In the genomic region with DNA sequence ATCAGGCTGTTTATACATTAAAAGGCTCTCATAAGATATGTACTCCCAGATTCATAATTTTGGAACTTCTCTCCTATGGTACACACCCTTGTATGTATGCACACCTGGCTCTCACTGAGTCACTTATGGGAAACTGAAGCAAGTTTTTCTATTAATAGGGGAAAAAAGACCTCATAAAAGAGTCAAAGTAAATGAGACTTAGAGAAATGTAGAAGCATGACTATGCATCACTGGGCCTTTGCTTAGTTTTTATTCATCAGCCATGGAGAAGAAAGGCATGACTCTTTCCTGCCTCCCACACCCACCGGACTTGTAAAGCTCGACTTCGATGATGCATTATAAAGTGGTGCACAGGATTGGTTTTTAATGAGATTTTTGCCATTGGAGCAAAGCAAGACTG, we compare ENCODE assay signal across 19 cellular contexts. TPM values are rescaled to one million over a fixed set of nuclear protein-coding genes. Genes with fewer than 3 reads are reported as not detected.
DNase-seq lines count a peak whose midpoint lies in the region; TF ChIP-seq lines count a peak whose summit lies in the region.
"Had no signal": no experiment of that assay in that cellular context is flagged by ENCODE, and none has a peak within 500 bp of the region (broad histone marks: within the 10 kb centered on the region; RNA-seq: fewer than 3 reads in every experiment).

No MANE protein-coding gene starts in this region.

- WGBS in smooth muscle cell (ENCODE audit: low lambda C conversion rate): 59% methylated on average over 3 of the region's 3 CpGs

- no peaks in the 10 kb centered on the region for H3K9me3 Mint-ChIP-seq in activated naive CD4-positive, alpha-beta T cell treated with anti-CD3 and anti-CD28 coated beads for 36 hours
- H3K9me3 Mint-ChIP-seq: CD8-positive, alpha-beta T cell; stimulated activated effector memory CD8-positive, alpha-beta T cell treated with anti-CD3 and anti-CD28 coated beads, Interleukin-12 subunit alpha, Interleukin-12 subunit beta, amount 100 ng/mL, for 72 hours; T-cell had no signal

- H3K27ac ChIP-seq in KMS-11 (peak overlapping the region; percentile 68), smooth muscle cell (ENCODE audit: low read depth) (peak overlapping the region; percentile 99)
- H3K27ac ChIP-seq: gastroesophageal sphincter had no signal

- peak overlapping the region; percentile 57 for H3K27ac Mint-ChIP-seq in activated naive CD4-positive, alpha-beta T cell treated with anti-CD3 and anti-CD28 coated beads for 36 hours
- H3K27ac Mint-ChIP-seq: CD8-positive, alpha-beta T cell; stimulated activated effector memory CD8-positive, alpha-beta T cell treated with anti-CD3 and anti-CD28 coated beads, Interleukin-12 subunit alpha, Interleukin-12 subunit beta, amount 100 ng/mL, for 72 hours; T-cell had no signal

- H3K79me2 ChIP-seq in KMS-11 (ENCODE audit: insufficient read depth, low read depth): peaks cover 87% of the 10 kb centered on the region; the same call in 1 of the 2 replicates
- peaks cover 9% of the 10 kb centered on the region for H3K79me2 ChIP-seq in smooth muscle cell (ENCODE audit: low read depth)

- H3F3A ChIP-seq in smooth muscle cell (ENCODE audit: low read depth): peaks cover 18% of the 10 kb centered on the region

- no peaks in the 10 kb centered on the region for H3K9me3 ChIP-seq in smooth muscle cell (replicated peaks; ENCODE audit: low read depth)
- H3K9me3 ChIP-seq: gastroesophageal sphincter, left lung, upper lobe of left lung had no signal

- no peaks in the 10 kb centered on the region for H3K27me3 ChIP-seq in KMS-11 (ENCODE audit: insufficient read depth, low read depth)
- H3K27me3 ChIP-seq in smooth muscle cell (ENCODE audit: low read depth): no peaks in the 10 kb centered on the region
- H3K27me3 ChIP-seq: gastroesophageal sphincter, left lung, upper lobe of left lung had no signal

- no peak for TF ChIP-seq CTCF in KMS-11 (conservative IDR thresholded peaks at IDR 0.05; ENCODE audit: low read depth, low read length)
- TF ChIP-seq CTCF in epithelial cell of esophagus (IDR thresholded peaks at IDR 0.05; ENCODE audit: insufficient read depth, low read depth, low read length, missing control alignments): no peak
- TF ChIP-seq CTCF in smooth muscle cell (IDR thresholded peaks at IDR 0.05; ENCODE audit: borderline replicate concordance, insufficient read depth, poor library complexity, severe bottlenecking): no peak

- H3K9ac ChIP-seq in KMS-11 (no peak overlapping the region), smooth muscle cell (ENCODE audit: low read depth) (peak overlapping the region; percentile 85)

- H4K20me1 ChIP-seq in KMS-11 (ENCODE audit: insufficient read depth) (no peaks in the 10 kb centered on the region), smooth muscle cell (ENCODE audit: low read depth) (no peaks in the 10 kb centered on the region)

- CTCF ChIA-PET in activated naive CD4-positive, alpha-beta T cell treated with anti-CD3 and anti-CD28 coated beads for 36 hours (lab: Charles Lee): interaction anchor here (0.5 to 1.5 kb wide), 4 partner anchors 17 to 207 kb away, joined by 3 to 7 read pairs (median 3); no protein-coding TSS in a partner anchor

- no peak overlapping the region for H2AFZ ChIP-seq in KMS-11 (ENCODE audit: low read depth)
- no peak overlapping the region for H2AFZ ChIP-seq in smooth muscle cell (ENCODE audit: low read depth)

- peak; percentile 50 for DNase-seq in activated naive CD4-positive, alpha-beta T cell treated with anti-CD3 and anti-CD28 coated beads for 36 hours
- no peak for DNase-seq in activated naive CD4-positive, alpha-beta T cell (lab: John Stamatoyannopoulos, UW)
- DNase-seq in epithelial cell of esophagus (ENCODE audit: low read depth): peak; percentile 66
- DNase-seq in smooth muscle cell (lab: John Stamatoyannopoulos, UW; ENCODE audit: unreplicated experiment): no peak
- no peak for DNase-seq in NCI-H1048 (lab: John Stamatoyannopoulos, UW)
- no peak for DNase-seq in SW480 (ENCODE audit: low spot score)
- DNase-seq in COR-L47 (lab: John Stamatoyannopoulos, UW): no peak
- DNase-seq: CD8-positive, alpha-beta T cell; KG1; left lung; NCI-H1092 treated with DMSO at 0.1 percent for 48 hours; NCI-H2107; NCI-H524 treated with DMSO at 0.1 percent for 48 hours; SHP77; T-cell; upper lobe of left lung had no signal

- H3K4me1 ChIP-seq in KMS-11 (ENCODE audit: low read depth, poor library complexity, severe bottlenecking) (peaks cover 80% of the 10 kb centered on the region), smooth muscle cell (ENCODE audit: low read depth) (no peaks in the 10 kb centered on the region)

- peaks cover 65% of the 10 kb centered on the region for H3K36me3 Mint-ChIP-seq in activated naive CD4-positive, alpha-beta T cell treated with anti-CD3 and anti-CD28 coated beads for 36 hours (ENCODE audit: low read depth)

- peaks cover 52% of the 10 kb centered on the region for H3K4me1 Mint-ChIP-seq in activated naive CD4-positive, alpha-beta T cell treated with anti-CD3 and anti-CD28 coated beads for 36 hours (ENCODE audit: low read depth)

- no peak overlapping the region for H3K4me3 ChIP-seq in KMS-11 (IDR thresholded peaks at IDR 0.05; ENCODE audit: insufficient read depth, low read depth, low read length)
- no peak overlapping the region for H3K4me3 ChIP-seq in epithelial cell of esophagus (ENCODE audit: low read length)
- no peak overlapping the region for H3K4me3 ChIP-seq in smooth muscle cell
- H3K4me3 ChIP-seq: gastroesophageal sphincter, left lung, upper lobe of left lung had no signal

- intact Hi-C loops in activated naive CD4-positive, alpha-beta T cell treated with anti-CD3 and anti-CD28 coated beads for 36 hours (cut with micrococcal nuclease): loop anchor here (5.0 to 10.0 kb wide), 2 partner anchors 412 to 1516 kb away; no protein-coding TSS in a partner anchor

- H3K36me3 ChIP-seq in KMS-11 (ENCODE audit: insufficient read depth) (peaks cover 16% of the 10 kb centered on the region), smooth muscle cell (ENCODE audit: low read depth) (peaks cover 4% of the 10 kb centered on the region)

- H3K4me2 ChIP-seq in KMS-11: peak overlapping the region; percentile 43; the same call in 1 of the 2 replicates
- H3K4me2 ChIP-seq in smooth muscle cell: no peak overlapping the region

- no peaks in the 10 kb centered on the region for H3K27me3 Mint-ChIP-seq in activated naive CD4-positive, alpha-beta T cell treated with anti-CD3 and anti-CD28 coated beads for 36 hours (ENCODE audit: low read depth)
- H3K27me3 Mint-ChIP-seq: T-cell had no signal

- H3K4me3 Mint-ChIP-seq in activated naive CD4-positive, alpha-beta T cell treated with anti-CD3 and anti-CD28 coated beads for 36 hours: no peak overlapping the region
- H3K4me3 Mint-ChIP-seq: CD8-positive, alpha-beta T cell; stimulated activated effector memory CD8-positive, alpha-beta T cell treated with anti-CD3 and anti-CD28 coated beads, Interleukin-12 subunit alpha, Interleukin-12 subunit beta, amount 100 ng/mL, for 72 hours; T-cell had no signal

RNA-seq across cellular contexts. Expression of gene MTAP, which starts 28.2 kb away (rescaled TPM):
- total RNA-seq in activated naive CD4-positive, alpha-beta T cell treated with anti-CD3 and anti-CD28 coated beads for 36 hours: 10 to 100 TPM; 59.0 to 66.4 TPM
- total RNA-seq in smooth muscle cell: 39.6 and 42.7 TPM in 2 replicates
- 19.1 and 26.1 TPM in 2 replicates for polyA plus RNA-seq in smooth muscle cell

Comparison
In these comparisons a context has a peak if more than half of its experiments do, and no peak if none do; other contexts are left out.
1. DNase-seq: peak in activated naive CD4-positive, alpha-beta T cell treated with anti-CD3 and anti-CD28 coated beads for 36 hours (single experiment) and epithelial cell of esophagus (single experiment); none in activated naive CD4-positive, alpha-beta T cell (0 of 4), smooth muscle cell (single experiment), NCI-H1048 (single experiment), SW480 (single experiment) and COR-L47 (single experiment).